In the genomic region with DNA sequence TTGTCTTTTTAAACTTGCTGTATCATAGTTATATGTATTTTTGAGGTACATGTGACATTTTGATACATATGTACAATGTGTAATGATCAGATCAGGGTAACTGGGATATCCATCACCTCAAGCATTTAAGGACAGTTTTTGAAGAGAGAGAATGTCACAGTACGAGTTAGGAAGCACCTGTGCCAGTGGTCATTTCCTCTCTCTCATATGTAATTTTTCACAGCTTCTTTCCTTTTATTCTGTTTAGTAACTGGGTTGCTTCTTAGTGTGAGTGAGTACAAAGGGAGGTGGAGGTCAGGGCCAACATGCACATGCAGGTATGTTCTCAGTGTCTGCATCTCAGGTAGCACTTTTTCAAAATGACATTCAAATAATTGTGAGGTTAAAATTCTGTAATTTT, we compare ENCODE assay signal across 36 cellular contexts. TPM values are rescaled to one million over a fixed set of nuclear protein-coding genes. Genes with fewer than 3 reads are reported as not detected.
DNase-seq lines count a peak whose midpoint lies in the region; ATAC-seq, FAIRE-seq and TF ChIP-seq lines count a peak whose summit lies in the region.
"Had no signal": no experiment of that assay in that cellular context is flagged by ENCODE, and none has a peak within 500 bp of the region (broad histone marks: within the 10 kb centered on the region; RNA-seq: fewer than 3 reads in every experiment).

No MANE protein-coding gene starts in this region.

- H3K36me3 ChIP-seq in BLaER1 treated with 17β-estradiol and CSF1 and Interleukin-3, amounts not matched to agents 10 nM and 100 nM, result peaks cover 0 to 4% (median 0%) of the 10 kb centered on the region in 11 experiments; a peak in 1 of 22 replicates
- H3K36me3 ChIP-seq: adrenal gland, MG63, Peyer's patch, prostate gland, right lobe of liver, stomach had no signal

- H3K27me3 Mint-ChIP-seq in WTC11 (ENCODE audit: low read depth) (no peaks in the 10 kb centered on the region; the same call in 1 of the 2 replicates), naive B cell (no peaks in the 10 kb centered on the region)
- H3K27me3 Mint-ChIP-seq: activated CD8-positive, alpha-beta memory T cell treated with anti-CD3 and anti-CD28 coated beads, Interleukin-2, amount 10 ng/mL, durations not matched to agents 7 days and 5 days; central memory CD8-positive, alpha-beta T cell had no signal

- H3K4me1 ChIP-seq in BLaER1 treated with 17β-estradiol and CSF1 and Interleukin-3, amounts not matched to agents 10 nM and 100 nM, result peaks cover 28 to 84% (median 52%) of the 10 kb centered on the region in 10 experiments
- H3K4me1 ChIP-seq: prostate gland had no signal

- CTCF ChIA-PET in WTC11 (lab: Charles Lee), result no interaction called here

- H3K27ac Mint-ChIP-seq in WTC11, result peak overlapping the region; percentile 52; the same call in 1 of the 2 replicates
- peak overlapping the region; percentile 14 to 96 (median 84) for H3K27ac Mint-ChIP-seq in naive B cell
- H3K27ac Mint-ChIP-seq: activated CD8-positive, alpha-beta memory T cell treated with anti-CD3 and anti-CD28 coated beads, Interleukin-2, amount 10 ng/mL, durations not matched to agents 7 days and 5 days; endodermal cell; HFFc6 had no signal

- DNase-seq in GM18507 (ENCODE audit: extremely low spot score, insufficient read length, low read depth) (no peak), WTC11 (ENCODE audit: low spot score) (no peak), naive B cell (no peak), NCI-H2081 treated with DMSO at 0.1 percent for 48 hours (lab: John Stamatoyannopoulos, UW) (no peak)
- no peak for DNase-seq in activated CD4-positive, CD25-positive, alpha-beta regulatory T cell treated with anti-CD3 and anti-CD28 coated beads, Interleukin-2, amount 50 U/mL, for 72 hours
- DNase-seq: activated CD4-positive, alpha-beta T cell treated with anti-CD3 and anti-CD28 coated beads, Interleukin-2, amount 50 U/mL, for 1 hour; activated CD8-positive, alpha-beta memory T cell treated with anti-CD3 and anti-CD28 coated beads, Interleukin-2, amount 10 ng/mL, durations not matched to agents 7 days and 5 days; activated naive CD4-positive, alpha-beta T cell; activated T-cell treated with anti-CD3 and anti-CD28 coated beads, Interleukin-2, amount 50 U/mL, for 4 hours; adrenal gland; dermis blood vessel endothelial cell; endodermal cell; glutamatergic neuron; GM23248; HFFc6; KBM-7; left ventricle myocardium superior; MG63; NCI-H2029 treated with DMSO at 0.1 percent for 48 hours; NCI-H2227 treated with DMSO at 0.1 percent for 48 hours; nucleus accumbens; right lobe of liver; SHP77 treated with DMSO at 0.1 percent for 48 hours; stimulated activated CD8-positive, alpha-beta memory T cell treated with anti-CD3 and anti-CD28 coated beads, Interleukin-4, amount 100 ng/mL, for 48 hours; stomach; T-helper 9 cell had no signal

- peaks cover 15% of the 10 kb centered on the region for H3K9me3 Mint-ChIP-seq in WTC11
- peaks cover 0 to 2% (median 0%) of the 10 kb centered on the region in 7 donors for H3K9me3 Mint-ChIP-seq in naive B cell
- H3K9me3 Mint-ChIP-seq: activated T-cell treated with anti-CD3 and anti-CD28 coated beads, Interleukin-2, amount 50 U/mL, for 4 hours; central memory CD8-positive, alpha-beta T cell; endodermal cell; HFFc6 had no signal

- peaks cover 6% of the 10 kb centered on the region; the same call in 1 of the 2 replicates for H3K36me3 Mint-ChIP-seq in WTC11
- peaks cover under 1 to 7% of the 10 kb centered on the region in 2 donors for H3K36me3 Mint-ChIP-seq in naive B cell

- H3K27me3 ChIP-seq in BLaER1 treated with 17β-estradiol and CSF1 and Interleukin-3, amounts not matched to agents 10 nM and 100 nM, result no peaks in the 10 kb centered on the region
- H3K27me3 ChIP-seq: adrenal gland, MG63, Peyer's patch, right lobe of liver, stomach had no signal

- POLR2A ChIA-PET in WTC11 (lab: Charles Lee), result no interaction called here

- no peak overlapping the region for H3K27ac ChIP-seq in BLaER1 treated with 17β-estradiol and CSF1 and Interleukin-3, amounts not matched to agents 10 nM and 100 nM
- H3K27ac ChIP-seq: GM23248, prostate gland, right lobe of liver, stomach, VCaP had no signal

- peaks cover 11% of the 10 kb centered on the region for H3K4me1 Mint-ChIP-seq in WTC11
- H3K4me1 Mint-ChIP-seq in naive B cell, result peaks cover 65 to 99% (median 91%) of the 10 kb centered on the region in 3 donors

- H3K9ac ChIP-seq in BLaER1 treated with 17β-estradiol and CSF1 and Interleukin-3, amounts not matched to agents 10 nM and 100 nM, result no peak overlapping the region
- H3K9ac ChIP-seq: GM23248 had no signal

- H3K4me3 Mint-ChIP-seq in WTC11, result no peak overlapping the region
- H3K4me3 Mint-ChIP-seq in naive B cell, result peak overlapping the region; percentile 12 to 90 (median 80)
- H3K4me3 Mint-ChIP-seq: activated CD8-positive, alpha-beta memory T cell treated with anti-CD3 and anti-CD28 coated beads, Interleukin-2, amount 10 ng/mL, durations not matched to agents 7 days and 5 days; activated T-cell treated with anti-CD3 and anti-CD28 coated beads, Interleukin-2, amount 50 U/mL, for 4 hours; central memory CD8-positive, alpha-beta T cell; endodermal cell; HFFc6 had no signal

- no peak for TF ChIP-seq CTCF in WTC11 (IDR thresholded peaks at IDR 0.05)

- H4K20me1 ChIP-seq in BLaER1 treated with 17β-estradiol and CSF1 and Interleukin-3, amounts not matched to agents 10 nM and 100 nM, result no peaks in the 10 kb centered on the region

- H3K4me3 ChIP-seq in BLaER1 treated with 17β-estradiol and CSF1 and Interleukin-3, amounts not matched to agents 10 nM and 100 nM, result no peak overlapping the region
- H3K4me3 ChIP-seq: adrenal gland, GM23248, MG63, Peyer's patch, prostate gland, right lobe of liver, stomach had no signal

- H3K9me3 ChIP-seq in BLaER1 treated with 17β-estradiol and CSF1 and Interleukin-3, amounts not matched to agents 10 nM and 100 nM (replicated peaks in 1 of 11), result peaks cover 0 to 48% (median 24%) of the 10 kb centered on the region in 11 experiments; a peak in 18 of 22 replicates
- H3K9me3 ChIP-seq: adrenal gland, MG63, Peyer's patch, prostate gland, right lobe of liver, stomach had no signal

- FAIRE-seq in GM18507 (lab: Jason Lieb, UNC), result peak; percentile 36
- FAIRE-seq: HTR-8/SVneo, keratinocyte, urothelium cell line had no signal

- peak overlapping the region; percentile 11 to 63 (median 52); a peak in 19 of 22 replicates for H3K4me2 ChIP-seq in BLaER1 treated with 17β-estradiol and CSF1 and Interleukin-3, amounts not matched to agents 10 nM and 100 nM

- ATAC-seq in WTC11 (no peak), naive B cell (ENCODE audit: low read depth in 2 of 2) (peak; percentile 11 to 27), HG02763 (IDR thresholded peaks at IDR 0.05; ENCODE audit: unreplicated experiment) (no peak)
- ATAC-seq: activated CD8-positive, alpha-beta memory T cell treated with anti-CD3 and anti-CD28 coated beads, Interleukin-2, amount 10 ng/mL, durations not matched to agents 7 days and 5 days; activated T-cell treated with anti-CD3 and anti-CD28 coated beads, Interleukin-2, amount 50 U/mL, for 4 hours; left ventricle myocardium superior had no signal

TF ChIP-seq in WTC11, 78 proteins besides CTCF, POLR2A, EP300 and RAD21 (continues in another document):
- TF ChIP-seq, protein P1, sequence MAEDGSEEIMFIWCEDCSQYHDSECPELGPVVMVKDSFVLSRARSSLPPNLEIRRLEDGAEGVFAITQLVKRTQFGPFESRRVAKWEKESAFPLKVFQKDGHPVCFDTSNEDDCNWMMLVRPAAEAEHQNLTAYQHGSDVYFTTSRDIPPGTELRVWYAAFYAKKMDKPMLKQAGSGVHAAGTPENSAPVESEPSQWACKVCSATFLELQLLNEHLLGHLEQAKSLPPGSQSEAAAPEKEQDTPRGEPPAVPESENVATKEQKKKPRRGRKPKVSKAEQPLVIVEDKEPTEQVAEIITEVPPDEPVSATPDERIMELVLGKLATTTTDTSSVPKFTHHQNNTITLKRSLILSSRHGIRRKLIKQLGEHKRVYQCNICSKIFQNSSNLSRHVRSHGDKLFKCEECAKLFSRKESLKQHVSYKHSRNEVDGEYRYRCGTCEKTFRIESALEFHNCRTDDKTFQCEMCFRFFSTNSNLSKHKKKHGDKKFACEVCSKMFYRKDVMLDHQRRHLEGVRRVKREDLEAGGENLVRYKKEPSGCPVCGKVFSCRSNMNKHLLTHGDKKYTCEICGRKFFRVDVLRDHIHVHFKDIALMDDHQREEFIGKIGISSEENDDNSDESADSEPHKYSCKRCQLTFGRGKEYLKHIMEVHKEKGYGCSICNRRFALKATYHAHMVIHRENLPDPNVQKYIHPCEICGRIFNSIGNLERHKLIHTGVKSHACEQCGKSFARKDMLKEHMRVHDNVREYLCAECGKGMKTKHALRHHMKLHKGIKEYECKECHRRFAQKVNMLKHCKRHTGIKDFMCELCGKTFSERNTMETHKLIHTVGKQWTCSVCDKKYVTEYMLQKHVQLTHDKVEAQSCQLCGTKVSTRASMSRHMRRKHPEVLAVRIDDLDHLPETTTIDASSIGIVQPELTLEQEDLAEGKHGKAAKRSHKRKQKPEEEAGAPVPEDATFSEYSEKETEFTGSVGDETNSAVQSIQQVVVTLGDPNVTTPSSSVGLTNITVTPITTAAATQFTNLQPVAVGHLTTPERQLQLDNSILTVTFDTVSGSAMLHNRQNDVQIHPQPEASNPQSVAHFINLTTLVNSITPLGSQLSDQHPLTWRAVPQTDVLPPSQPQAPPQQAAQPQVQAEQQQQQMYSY (CRISPR knock-in tag; IDR thresholded peaks at IDR 0.05), result no peak
- TF ChIP-seq, protein P2, sequence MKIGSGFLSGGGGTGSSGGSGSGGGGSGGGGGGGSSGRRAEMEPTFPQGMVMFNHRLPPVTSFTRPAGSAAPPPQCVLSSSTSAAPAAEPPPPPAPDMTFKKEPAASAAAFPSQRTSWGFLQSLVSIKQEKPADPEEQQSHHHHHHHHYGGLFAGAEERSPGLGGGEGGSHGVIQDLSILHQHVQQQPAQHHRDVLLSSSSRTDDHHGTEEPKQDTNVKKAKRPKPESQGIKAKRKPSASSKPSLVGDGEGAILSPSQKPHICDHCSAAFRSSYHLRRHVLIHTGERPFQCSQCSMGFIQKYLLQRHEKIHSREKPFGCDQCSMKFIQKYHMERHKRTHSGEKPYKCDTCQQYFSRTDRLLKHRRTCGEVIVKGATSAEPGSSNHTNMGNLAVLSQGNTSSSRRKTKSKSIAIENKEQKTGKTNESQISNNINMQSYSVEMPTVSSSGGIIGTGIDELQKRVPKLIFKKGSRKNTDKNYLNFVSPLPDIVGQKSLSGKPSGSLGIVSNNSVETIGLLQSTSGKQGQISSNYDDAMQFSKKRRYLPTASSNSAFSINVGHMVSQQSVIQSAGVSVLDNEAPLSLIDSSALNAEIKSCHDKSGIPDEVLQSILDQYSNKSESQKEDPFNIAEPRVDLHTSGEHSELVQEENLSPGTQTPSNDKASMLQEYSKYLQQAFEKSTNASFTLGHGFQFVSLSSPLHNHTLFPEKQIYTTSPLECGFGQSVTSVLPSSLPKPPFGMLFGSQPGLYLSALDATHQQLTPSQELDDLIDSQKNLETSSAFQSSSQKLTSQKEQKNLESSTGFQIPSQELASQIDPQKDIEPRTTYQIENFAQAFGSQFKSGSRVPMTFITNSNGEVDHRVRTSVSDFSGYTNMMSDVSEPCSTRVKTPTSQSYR (CRISPR knock-in tag; IDR thresholded peaks at IDR 0.05), result no peak

RNA-seq across cellular contexts. Expression of a gene that starts 42.5 kb away (rescaled TPM):
- 10.8 to 13.3 TPM (median 12.5 TPM) in 3 replicates for total RNA-seq in WTC11 (2021)
- polyA plus RNA-seq in naive B cell (ENCODE audit: low read depth in 6 of 6), result 100 to 1,000 TPM; 138 to 210 (median 164) TPM
- total RNA-seq: HFFc6, myocyte had no signal

Comparison
In these comparisons a context has a peak if more than half of its experiments do, and no peak if none do; other contexts are left out.
1. ATAC-seq: peak in naive B cell (2 of 2); none in WTC11 (single experiment) and HG02763 (single experiment).